Comparison of ENCODE assay signal across 8 cellular contexts in the genomic region with DNA sequence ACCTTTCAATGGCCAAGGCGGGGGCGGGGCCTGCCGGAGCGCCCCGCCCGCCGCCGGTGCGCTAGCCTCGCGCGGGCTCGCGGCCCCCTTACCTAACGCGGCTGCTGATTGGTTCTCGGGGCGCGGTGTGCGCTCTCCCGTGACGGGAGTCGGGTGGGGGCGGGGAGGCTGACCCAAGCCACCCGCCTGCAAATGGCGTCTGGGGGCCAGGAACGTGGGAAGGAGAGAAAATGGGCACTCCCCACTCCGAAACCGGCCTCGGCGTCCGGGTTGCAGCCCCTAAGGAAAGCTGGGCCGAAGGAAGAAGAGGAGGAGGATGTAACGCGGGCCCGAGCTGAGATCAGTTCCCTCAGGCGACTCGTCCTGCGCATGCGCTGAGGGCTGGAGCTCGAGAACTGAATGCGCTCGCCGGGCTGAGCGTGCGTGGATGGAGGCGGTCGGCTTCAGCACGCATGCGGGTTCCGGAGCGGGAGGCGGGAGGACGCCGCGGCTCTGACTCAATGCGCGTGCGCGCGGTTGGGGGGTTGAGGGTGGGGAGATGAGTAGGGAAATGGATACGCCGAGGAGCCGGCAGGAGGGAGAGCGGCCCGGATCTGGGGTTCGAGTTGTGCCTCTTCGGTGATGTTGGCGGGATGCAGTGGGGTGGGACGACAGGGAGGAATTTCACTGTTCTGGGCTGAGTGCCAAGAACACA. TPM values are rescaled to one million over a fixed set of nuclear protein-coding genes. Genes with fewer than 3 reads are reported as not detected.
DNase-seq lines count a peak whose midpoint lies in the region; ATAC-seq lines count a peak whose summit lies in the region.

Gene SMG9, minus strand, starts transcription at position 401 of the 694 bp plus-strand sequence. CDS start 4,221 bp downstream, outside the sequence.

- peak within 1 kb of the TSS; percentile 76 for H3K4me3 ChIP-seq in effector memory CD4-positive, alpha-beta T cell (ENCODE audit: insufficient read depth, low read depth, low read length, poor library complexity, severe bottlenecking)

- peaks cover 15% of the 10 kb centered on the region for H3K36me3 ChIP-seq in effector memory CD4-positive, alpha-beta T cell (ENCODE audit: control insufficient read depth, insufficient read depth, low read length)

- peak within 1 kb of the TSS; percentile 99 for H3K27ac ChIP-seq in effector memory CD4-positive, alpha-beta T cell (ENCODE audit: insufficient read depth, low read length, poor library complexity, severe bottlenecking)

- H3K9me3 ChIP-seq in effector memory CD4-positive, alpha-beta T cell (ENCODE audit: control insufficient read depth, low read length), result no peaks in the 10 kb centered on the region

- DNase-seq in COLO668 (lab: John Stamatoyannopoulos, UW; ENCODE audit: unreplicated experiment) (peak; percentile 98), HT1080 (ENCODE audit: low read depth) (peak; percentile 99), NOMO-1 (lab: John Stamatoyannopoulos, UW; ENCODE audit: unreplicated experiment in 2 of 2) (peak; percentile 93 to 94), medulla oblongata (ENCODE audit: extremely low spot score) (peak; percentile 99)
- DNase-seq in effector memory CD4-positive, alpha-beta T cell, result peak; percentile 96 to 99 (median 98)
- peak; percentile 95 to 98 (median 97) for DNase-seq in stimulated activated CD4-positive, alpha-beta T cell treated with anti-CD3 and anti-CD28 coated beads, TNF-alpha, amount 100 ng/mL, for 48 hours (ENCODE audit: low read depth in 3 of 3)

- peak; percentile 41 for ATAC-seq in GM21360 (IDR thresholded peaks at IDR 0.05; ENCODE audit: unreplicated experiment)

- POLR2A ChIA-PET in activated CD8-positive, alpha-beta memory T cell treated with anti-CD3 and anti-CD28 coated beads for 36 hours (lab: Charles Lee), result interaction anchor here (0.7 to 5.5 kb wide), 7 partner anchors 10 to 87 kb away, joined by 3 to 57 read pairs (median 5); partner anchors contain the start of gene KCNN4

- CTCF ChIA-PET in activated CD8-positive, alpha-beta memory T cell treated with anti-CD3 and anti-CD28 coated beads for 36 hours (lab: Charles Lee), result interaction anchor here (0.6 to 5.3 kb wide), 8 partner anchors 8 to 1077 kb away, joined by 3 to 64 read pairs (median 6); partner anchors contain the start of gene KCNN4

- H3K27me3 ChIP-seq in effector memory CD4-positive, alpha-beta T cell (replicated peaks; ENCODE audit: control insufficient read depth, insufficient read depth, low read length, poor library complexity, severe bottlenecking), result no peaks in the 10 kb centered on the region

- peaks cover 17% of the 10 kb centered on the region for H3K4me1 ChIP-seq in effector memory CD4-positive, alpha-beta T cell (ENCODE audit: control insufficient read depth, insufficient read depth, low read length, poor library complexity, severe bottlenecking)

RNA-seq across cellular contexts. Expression of gene SMG9, which starts in this region (rescaled TPM):
- total RNA-seq in HT1080 (2014; rRNA removed; shearing (Covaris generic)), result 29.0 and 37.5 TPM in 2 replicates
- 20.1 and 27.5 TPM in 2 replicates for polyA plus RNA-seq in HT1080 (2015; cell fraction: cytosol; rRNA removed)
- polyA plus RNA-seq in HT1080 (2015; cell fraction: nucleus; rRNA removed), result 134 and 137 TPM in 2 replicates
- 10 to 100 TPM; 77.6 to 80.4 TPM for total RNA-seq in activated CD8-positive, alpha-beta memory T cell treated with anti-CD3 and anti-CD28 coated beads for 36 hours

Comparison
In these comparisons a context has a peak if more than half of its experiments do, and no peak if none do; other contexts are left out.
1. Peak in every context shown above with its lines: DNase-seq, ATAC-seq, H3K4me3 ChIP-seq and H3K27ac ChIP-seq.